8 cellular contexts compared by ENCODE assay signal in genomic region chr6:2857580-2858337, GRCh38. TPM values are rescaled to one million over a fixed set of nuclear protein-coding genes. Genes with fewer than 3 reads are reported as not detected.
DNase-seq lines count a peak whose midpoint lies in the region; ATAC-seq and TF ChIP-seq lines count a peak whose summit lies in the region.

No MANE protein-coding gene starts in this region.

- ATAC-seq in HG02571 (IDR thresholded peaks at IDR 0.05; ENCODE audit: unreplicated experiment): peak; percentile 65

- peak overlapping the region; percentile 82 for H3K27ac ChIP-seq in left ventricle myocardium inferior (replicated peaks)

- POLR2A ChIA-PET in GM10248 (lab: Yijun Ruan, JAX): interaction anchor here (0.9 to 2.6 kb wide), 6 partner anchors 21 to 206 kb away, joined by 3 to 14 read pairs (median 6); partner anchors contain the start of gene SERPINB9

- H3K4me1 ChIP-seq in left ventricle myocardium inferior: peaks cover 45% of the 10 kb centered on the region

- DNase-seq in GM10248 (ENCODE audit: extremely low spot score) (peak; percentile 75), OCI-M2 (lab: John Stamatoyannopoulos, UW; ENCODE audit: unreplicated experiment) (peak; percentile 93), left ventricle myocardium inferior (peak; percentile 54), AML-193 (lab: John Stamatoyannopoulos, UW) (no peak), dedifferentiated amniotic fluid mesenchymal stem cell (ENCODE audit: extremely low spot score) (no peak)
- peak; percentile 70 for DNase-seq in activated T-helper 9 cell treated with anti-CD3 and anti-CD28 coated beads, Interleukin-2, amount 50 U/mL, for 16 hours (ENCODE audit: low read depth)
- peak; percentile 90 for DNase-seq in stimulated activated CD4-positive, alpha-beta T cell treated with anti-CD3 and anti-CD28 coated beads, Interleukin-1b, Interleukin-23, amount 100 ng/mL, for 48 hours

- H3K9me3 ChIP-seq in left ventricle myocardium inferior (replicated peaks): no peaks in the 10 kb centered on the region

- TF ChIP-seq CTCF in GM10248 (IDR thresholded peaks at IDR 0.05; ENCODE audit: control extremely low read depth, extremely low read depth, low read depth, missing control alignments) (no peak), left ventricle myocardium inferior (IDR thresholded peaks at IDR 0.05; ENCODE audit: borderline replicate concordance) (no peak)

- intact Hi-C loops in left ventricle myocardium inferior (cut with micrococcal nuclease): no loop called here

- CTCF ChIA-PET in GM10248 (lab: Yijun Ruan, JAX): interaction anchor here (0.8 to 3.0 kb wide), 9 partner anchors 9 to 78 kb away, joined by 3 to 14 read pairs (median 5); no protein-coding TSS in a partner anchor

- H3K36me3 ChIP-seq in left ventricle myocardium inferior: no peaks in the 10 kb centered on the region

- peak overlapping the region; percentile 24 for H3K4me3 ChIP-seq in left ventricle myocardium inferior

- no peaks in the 10 kb centered on the region for H3K27me3 ChIP-seq in left ventricle myocardium inferior (ENCODE audit: low read depth)

RNA-seq across cellular contexts. Expression of gene SERPINB1, which starts 16.1 kb away (rescaled TPM):
- total RNA-seq in left ventricle myocardium inferior: 23.4 TPM

RNA-seq across cellular contexts. Expression of gene SERPINB9, which starts 45.4 kb away (rescaled TPM):
- 3.5 TPM for total RNA-seq in left ventricle myocardium inferior

Comparison
In these comparisons a context has a peak if more than half of its experiments do, and no peak if none do; other contexts are left out.
1. DNase-seq: peak in GM10248 (single experiment), OCI-M2 (single experiment), activated T-helper 9 cell treated with anti-CD3 and anti-CD28 coated beads, Interleukin-2, amount 50 U/mL, for 16 hours (single experiment), left ventricle myocardium inferior (single experiment) and stimulated activated CD4-positive, alpha-beta T cell treated with anti-CD3 and anti-CD28 coated beads, Interleukin-1b, Interleukin-23, amount 100 ng/mL, for 48 hours (single experiment); none in AML-193 (0 of 2) and dedifferentiated amniotic fluid mesenchymal stem cell (single experiment).